8 cellular contexts compared by ENCODE assay signal in genomic region chrX:100615015-100615414, GRCh38. TPM values are rescaled to one million over a fixed set of nuclear protein-coding genes. Genes with fewer than 3 reads are reported as not detected.
DNase-seq lines count a peak whose midpoint lies in the region; ATAC-seq and TF ChIP-seq lines count a peak whose summit lies in the region.

No MANE protein-coding gene starts in this region.

- peak; percentile 48 to 58 for ATAC-seq in activated CD4-positive, CD25-positive, alpha-beta regulatory T cell treated with anti-CD3 and anti-CD28 coated beads, Interleukin-2, amount 50 U/mL, for 24 hours
- ATAC-seq in GM21423 (IDR thresholded peaks at IDR 0.05; ENCODE audit: unreplicated experiment) (peak; percentile 100), HG03521 (IDR thresholded peaks at IDR 0.05; ENCODE audit: unreplicated experiment) (peak; percentile 98), T-helper 17 cell (peak; percentile 87)

- no peaks in the 10 kb centered on the region for H3K9me2 ChIP-seq in hepatocyte (replicated peaks; ENCODE audit: insufficient read depth)

- DNase-seq in activated CD4-positive, CD25-positive, alpha-beta regulatory T cell treated with anti-CD3 and anti-CD28 coated beads, Interleukin-2, amount 50 U/mL, for 72 hours, result no peak
- no peak for DNase-seq in T-helper 17 cell
- DNase-seq in hepatocyte (ENCODE audit: low spot score), result peak; percentile 55
- DNase-seq in putamen (ENCODE audit: low spot score), result no peak
- no peak for DNase-seq in C1 segment of cervical spinal cord (lab: John Stamatoyannopoulos, UW)

- H3K36me3 ChIP-seq in hepatocyte (replicated peaks; ENCODE audit: insufficient read depth, low read depth), result no peaks in the 10 kb centered on the region

- H3K4me1 Mint-ChIP-seq in T-helper 17 cell, result peaks cover 6% of the 10 kb centered on the region

- no peaks in the 10 kb centered on the region for H3K27me3 ChIP-seq in hepatocyte

- H3K4me2 ChIP-seq in hepatocyte, result no peak overlapping the region

- H3K27ac Mint-ChIP-seq in T-helper 17 cell, result no peak overlapping the region

- H3K79me2 ChIP-seq in hepatocyte, result no peaks in the 10 kb centered on the region

- no peak overlapping the region for H2AFZ ChIP-seq in hepatocyte

- peak; percentile 54 for TF ChIP-seq CTCF in hepatocyte (IDR thresholded peaks at IDR 0.05; ENCODE audit: poor library complexity)

- peak overlapping the region; percentile 4 for H3K27ac ChIP-seq in hepatocyte

- WGBS in hepatocyte (ENCODE audit: low lambda C conversion rate, missing lambda C conversion rate), result 29% methylated on average over 3 of the region's 3 CpGs

- H3K4me3 Mint-ChIP-seq in T-helper 17 cell, result no peak overlapping the region

- H3K36me3 Mint-ChIP-seq in T-helper 17 cell (ENCODE audit: low read depth), result no peaks in the 10 kb centered on the region

- no peak overlapping the region for H3K4me3 ChIP-seq in hepatocyte

- H3K4me1 ChIP-seq in hepatocyte (ENCODE audit: insufficient read depth), result no peaks in the 10 kb centered on the region

- H4K20me1 ChIP-seq in hepatocyte (ENCODE audit: insufficient read depth, poor library complexity, severe bottlenecking), result no peaks in the 10 kb centered on the region

- H3K9me3 ChIP-seq in T-helper 17 cell (ENCODE audit: control insufficient read depth, low read length, poor library complexity, severe bottlenecking) (no peaks in the 10 kb centered on the region), hepatocyte (ENCODE audit: low read depth) (no peaks in the 10 kb centered on the region)

- H3K27me3 Mint-ChIP-seq in T-helper 17 cell, result no peaks in the 10 kb centered on the region

RNA-seq across cellular contexts. Expression of gene TSPAN6, which starts 21.6 kb away (rescaled TPM):
- total RNA-seq in T-helper 17 cell (1 to 10 TPM in 1 of 2 donors, under 1 TPM in 1; 0.68 to 1.2 TPM), hepatocyte (134 and 146 TPM in 2 replicates)
- 98.3 and 131 TPM in 2 replicates for polyA plus RNA-seq in hepatocyte

RNA-seq across cellular contexts. Expression of gene SRPX2, which starts 29.0 kb away (rescaled TPM):
- total RNA-seq in T-helper 17 cell (not detected), hepatocyte (19.1 and 24.9 TPM in 2 replicates)
- polyA plus RNA-seq in hepatocyte, result 22.9 and 32.2 TPM in 2 replicates

RNA-seq across cellular contexts. Expression of gene TNMD, which starts 30.3 kb away (rescaled TPM):
- total RNA-seq in T-helper 17 cell (not detected), hepatocyte (1.8 and 4.8 TPM in 2 replicates)
- polyA plus RNA-seq in hepatocyte, result 1.1 TPM in 1 of 2 replicates, not detected in the other

Comparison
In these comparisons a context has a peak if more than half of its experiments do, and no peak if none do; other contexts are left out.
1. RNA of gene TSPAN6, which starts 21.6 kb away (total RNA-seq): 134 to 146 TPM in hepatocyte; 0.68 to 1.2 TPM in T-helper 17 cell; every median in the first group is over 10 times any median in the second.
2. RNA of gene SRPX2, which starts 29.0 kb away (total RNA-seq): 19.1 to 24.9 TPM in hepatocyte; not detected in T-helper 17 cell; every median in the first group is over 10 times any median in the second.
3. Peak in every context shown above with its lines, with median percentiles within 50 percentile points of each other: ATAC-seq.